In genomic region chr14:20798932-20799331, GRCh38 we compare ENCODE assay signal across 21 cellular contexts. TPM values are rescaled to one million over a fixed set of nuclear protein-coding genes. Genes with fewer than 3 reads are reported as not detected.
DNase-seq lines count a peak whose midpoint lies in the region; ATAC-seq, FAIRE-seq and TF ChIP-seq lines count a peak whose summit lies in the region.
"Had no signal": no experiment of that assay in that cellular context is flagged by ENCODE, and none has a peak within 500 bp of the region (broad histone marks: within the 10 kb centered on the region; RNA-seq: fewer than 3 reads in every experiment).

No MANE protein-coding gene starts in this region.

- no peak overlapping the region for H3K9ac ChIP-seq in trophoblast cell (ENCODE audit: low read length)

- peak overlapping the region; percentile 73 for H4K8ac ChIP-seq in trophoblast cell (ENCODE audit: low read depth, low read length)

- peaks cover 4% of the 10 kb centered on the region for H3K4me1 Mint-ChIP-seq in activated T-helper 2 cell treated with anti-CD3 and anti-CD28 coated beads, Interferon-gamma antibody, Interleukin-2, Interleukin-4, amounts not matched to agents 10 μg/mL and 5 μg/mL and 100 μg/mL, durations not matched to agents 14 hours and 24 hours and 36 hours (ENCODE audit: low read depth)
- H3K4me1 Mint-ChIP-seq: activated naive CD8-positive, alpha-beta T cell treated with anti-CD3 and anti-CD28 coated beads, Interleukin-2, amount 10 ng/mL, durations not matched to agents 7 days and 5 days had no signal

- ATAC-seq in Right ventricle myocardium inferior, result no peak
- ATAC-seq in right cardiac atrium, result no peak
- ATAC-seq in upper lobe of right lung, result no peak
- ATAC-seq: foreskin keratinocyte had no signal

- H3K9me3 Mint-ChIP-seq in activated T-helper 2 cell treated with anti-CD3 and anti-CD28 coated beads, Interferon-gamma antibody, Interleukin-2, Interleukin-4, amounts not matched to agents 10 μg/mL and 5 μg/mL and 100 μg/mL, durations not matched to agents 14 hours and 24 hours and 36 hours, result no peaks in the 10 kb centered on the region
- H3K9me3 Mint-ChIP-seq: activated naive CD8-positive, alpha-beta T cell treated with anti-CD3 and anti-CD28 coated beads, Interleukin-2, amount 10 ng/mL, durations not matched to agents 7 days and 5 days; activated T-cell treated with anti-CD3 and anti-CD28 coated beads, Interleukin-2, amount 50 U/mL, for 24 hours; IgD-negative memory B cell had no signal

- H3K9me3 ChIP-seq in left ventricle myocardium inferior (replicated peaks) (no peaks in the 10 kb centered on the region), right cardiac atrium (ENCODE audit: control insufficient read depth, low read length) (no peaks in the 10 kb centered on the region), trophoblast cell (ENCODE audit: insufficient read depth, low read depth, low read length) (no peaks in the 10 kb centered on the region), upper lobe of right lung (no peaks in the 10 kb centered on the region)
- H3K9me3 ChIP-seq: Peyer's patch, vagina had no signal

- 76% methylated on average over 6 of the region's 6 CpGs for WGBS in right cardiac atrium
- WGBS in trophoblast cell (ENCODE audit: extremely low coverage, insufficient coverage, insufficient read length), result no CpG with 5 or more reads among the region's 6 CpGs

- H3K23ac ChIP-seq in trophoblast cell (ENCODE audit: low read length), result no peak overlapping the region

- no peaks in the 10 kb centered on the region for H3K36me3 Mint-ChIP-seq in activated T-helper 2 cell treated with anti-CD3 and anti-CD28 coated beads, Interferon-gamma antibody, Interleukin-2, Interleukin-4, amounts not matched to agents 10 μg/mL and 5 μg/mL and 100 μg/mL, durations not matched to agents 14 hours and 24 hours and 36 hours (ENCODE audit: low read depth)
- H3K36me3 Mint-ChIP-seq: activated naive CD8-positive, alpha-beta T cell treated with anti-CD3 and anti-CD28 coated beads, Interleukin-2, amount 10 ng/mL, durations not matched to agents 7 days and 5 days had no signal

- TF ChIP-seq CTCF in left ventricle myocardium inferior (IDR thresholded peaks at IDR 0.05; ENCODE audit: borderline replicate concordance) (no peak), upper lobe of right lung (IDR thresholded peaks at IDR 0.05) (no peak)

- no peak overlapping the region for H3K4ac ChIP-seq in trophoblast cell (ENCODE audit: low read depth, low read length)

- no peak overlapping the region for H3K4me2 ChIP-seq in trophoblast cell (ENCODE audit: low read length)

- intact Hi-C loops in left ventricle myocardium inferior (cut with micrococcal nuclease) (no loop called here), Right ventricle myocardium inferior (cut with DNase I) (no loop called here), right cardiac atrium (cut with DNase I) (no loop called here), upper lobe of right lung (cut with DNase I) (no loop called here)
- intact Hi-C loops in activated T-helper 2 cell treated with anti-CD3 and anti-CD28 coated beads, Interferon-gamma antibody, Interleukin-2, Interleukin-4, amounts not matched to agents 10 μg/mL and 5 μg/mL and 100 μg/mL, durations not matched to agents 14 hours and 24 hours and 36 hours (cut with micrococcal nuclease), result no loop called here

- H3K36me3 ChIP-seq in left ventricle myocardium inferior (no peaks in the 10 kb centered on the region), trophoblast cell (ENCODE audit: control insufficient read depth in 1 of 2, insufficient read depth in 2 of 2, low read length in 2 of 2) (no peaks in the 10 kb centered on the region), upper lobe of right lung (no peaks in the 10 kb centered on the region)
- H3K36me3 ChIP-seq: Peyer's patch, vagina had no signal

- H3K27ac Mint-ChIP-seq in activated T-helper 2 cell treated with anti-CD3 and anti-CD28 coated beads, Interferon-gamma antibody, Interleukin-2, Interleukin-4, amounts not matched to agents 10 μg/mL and 5 μg/mL and 100 μg/mL, durations not matched to agents 14 hours and 24 hours and 36 hours, result no peak overlapping the region
- H3K27ac Mint-ChIP-seq: activated naive CD8-positive, alpha-beta T cell treated with anti-CD3 and anti-CD28 coated beads, Interleukin-2, amount 10 ng/mL, durations not matched to agents 7 days and 5 days; activated T-cell treated with anti-CD3 and anti-CD28 coated beads, Interleukin-2, amount 50 U/mL, for 24 hours had no signal

- DNase-seq in left ventricle myocardium inferior (no peak), Right ventricle myocardium inferior (ENCODE audit: missing footprints) (no peak), right cardiac atrium (no peak), trophoblast cell (no peak), upper lobe of right lung (no peak), HK-2 (ENCODE audit: unreplicated experiment) (no peak), HTR-8/SVneo (ENCODE audit: insufficient read length, low spot score) (no peak)
- no peak for DNase-seq in activated T-helper 2 cell treated with anti-CD3 and anti-CD28 coated beads, Interferon-gamma antibody, Interleukin-2, Interleukin-4, amounts not matched to agents 10 μg/mL and 5 μg/mL and 100 μg/mL, durations not matched to agents 14 hours and 24 hours and 36 hours (ENCODE audit: low spot score)
- DNase-seq: activated CD4-positive, alpha-beta T cell treated with anti-CD3 and anti-CD28 coated beads, Interleukin-2, amount 50 U/mL, for 4 hours; activated naive CD8-positive, alpha-beta T cell treated with anti-CD3 and anti-CD28 coated beads, Interleukin-2, amount 10 ng/mL, durations not matched to agents 7 days and 5 days; activated T-cell treated with anti-CD3 and anti-CD28 coated beads, Interleukin-2, amount 50 U/mL, for 24 hours; foreskin keratinocyte; NCI-H2107; NCI-H774; stimulated activated CD4-positive, alpha-beta T cell treated with anti-CD3 and anti-CD28 coated beads, Interleukin-4, amount 100 ng/mL, for 1 hour had no signal

- H2BK120ac ChIP-seq in trophoblast cell (ENCODE audit: insufficient read depth, low read length, poor library complexity), result peak overlapping the region; percentile 92

- peaks cover 19% of the 10 kb centered on the region for H3K27me3 Mint-ChIP-seq in activated T-helper 2 cell treated with anti-CD3 and anti-CD28 coated beads, Interferon-gamma antibody, Interleukin-2, Interleukin-4, amounts not matched to agents 10 μg/mL and 5 μg/mL and 100 μg/mL, durations not matched to agents 14 hours and 24 hours and 36 hours (ENCODE audit: low read depth)
- H3K27me3 Mint-ChIP-seq: activated T-cell treated with anti-CD3 and anti-CD28 coated beads, Interleukin-2, amount 50 U/mL, for 24 hours; IgD-negative memory B cell had no signal

- H2BK12ac ChIP-seq in trophoblast cell (ENCODE audit: low read length), result peak overlapping the region; percentile 97

- FAIRE-seq in HTR-8/SVneo (lab: Jason Lieb, UNC), result no peak
- FAIRE-seq: endometrium had no signal

- H3K4me1 ChIP-seq in left ventricle myocardium inferior (peaks cover 60% of the 10 kb centered on the region), right cardiac atrium (ENCODE audit: control insufficient read depth, insufficient read depth, low read length) (peaks cover 2% of the 10 kb centered on the region), trophoblast cell (ENCODE audit: control insufficient read depth in 1 of 2, insufficient read depth in 2 of 2, low read length in 2 of 2) (peaks cover 14 to 21% of the 10 kb centered on the region in 2 experiments), upper lobe of right lung (peaks cover 32% of the 10 kb centered on the region)
- H3K4me1 ChIP-seq: foreskin keratinocyte, vagina had no signal

- no peak overlapping the region for H2AFZ ChIP-seq in trophoblast cell (ENCODE audit: insufficient read depth, low read length, poor library complexity)

- peak overlapping the region; percentile 59 for H4K12ac ChIP-seq in trophoblast cell (ENCODE audit: low read depth, low read length)

- H3K27ac ChIP-seq in left ventricle myocardium inferior (replicated peaks), result peak overlapping the region; percentile 79
- peak overlapping the region; percentile 42 for H3K27ac ChIP-seq in right cardiac atrium (ENCODE audit: low read length)
- peak overlapping the region; percentile 62 for H3K27ac ChIP-seq in trophoblast cell (ENCODE audit: low read depth, low read length)
- H3K27ac ChIP-seq in upper lobe of right lung, result peak overlapping the region; percentile 83
- H3K27ac ChIP-seq: foreskin keratinocyte, vagina had no signal

- H3K27me3 ChIP-seq in left ventricle myocardium inferior (ENCODE audit: low read depth) (no peaks in the 10 kb centered on the region), right cardiac atrium (ENCODE audit: control insufficient read depth, insufficient read depth) (no peaks in the 10 kb centered on the region), trophoblast cell (ENCODE audit: insufficient read depth, low read length) (no peaks in the 10 kb centered on the region), upper lobe of right lung (no peaks in the 10 kb centered on the region)
- H3K27me3 ChIP-seq: foreskin keratinocyte, Peyer's patch, vagina had no signal

- H3K79me2 ChIP-seq in trophoblast cell (ENCODE audit: control insufficient read depth, insufficient read depth, low read length, poor library complexity), result peaks cover 2% of the 10 kb centered on the region

- H3K18ac ChIP-seq in trophoblast cell (ENCODE audit: low read length), result peak overlapping the region; percentile 85

- no peak overlapping the region for H3K4me3 Mint-ChIP-seq in activated T-helper 2 cell treated with anti-CD3 and anti-CD28 coated beads, Interferon-gamma antibody, Interleukin-2, Interleukin-4, amounts not matched to agents 10 μg/mL and 5 μg/mL and 100 μg/mL, durations not matched to agents 14 hours and 24 hours and 36 hours (ENCODE audit: low read depth)
- H3K4me3 Mint-ChIP-seq: activated naive CD8-positive, alpha-beta T cell treated with anti-CD3 and anti-CD28 coated beads, Interleukin-2, amount 10 ng/mL, durations not matched to agents 7 days and 5 days; activated T-cell treated with anti-CD3 and anti-CD28 coated beads, Interleukin-2, amount 50 U/mL, for 24 hours had no signal

- peak overlapping the region; percentile 66 for H3K4me3 ChIP-seq in left ventricle myocardium inferior
- no peak overlapping the region for H3K4me3 ChIP-seq in right cardiac atrium (ENCODE audit: low read length)
- no peak overlapping the region for H3K4me3 ChIP-seq in trophoblast cell (ENCODE audit: low read depth, low read length)
- H3K4me3 ChIP-seq in upper lobe of right lung, result peak overlapping the region; percentile 60
- H3K4me3 ChIP-seq: Peyer's patch, vagina had no signal

- peaks cover 21% of the 10 kb centered on the region for H3K79me1 ChIP-seq in trophoblast cell (ENCODE audit: low read length)

- H2BK5ac ChIP-seq in trophoblast cell (ENCODE audit: low read depth, low read length, poor library complexity), result peak overlapping the region; percentile 81

- peak overlapping the region; percentile 97 for H2AK5ac ChIP-seq in trophoblast cell (ENCODE audit: low read length)

- peak overlapping the region; percentile 91 for H4K91ac ChIP-seq in trophoblast cell (ENCODE audit: low read depth, low read length)

- H3K14ac ChIP-seq in trophoblast cell (ENCODE audit: low read length), result peak overlapping the region; percentile 89

RNA-seq across cellular contexts. Expression of gene RNASE1, which starts 3.7 kb away (rescaled TPM):
- total RNA-seq in left ventricle myocardium inferior (294 TPM), Right ventricle myocardium inferior (373 TPM), right cardiac atrium (100 to 1,000 TPM; 256 to 394 (median 314) TPM), upper lobe of right lung (888 TPM)
- polyA plus RNA-seq in right cardiac atrium, result 290 TPM
- 0.81 and 1.2 TPM in 2 replicates for polyA plus RNA-seq in trophoblast cell (2013)
- not detected in 2 replicates for total RNA-seq in activated T-helper 2 cell treated with anti-CD3 and anti-CD28 coated beads, Interferon-gamma antibody, Interleukin-2, Interleukin-4, amounts not matched to agents 10 μg/mL and 5 μg/mL and 100 μg/mL, durations not matched to agents 14 hours and 24 hours and 36 hours
- total RNA-seq: foreskin keratinocyte had no signal
- polyA plus RNA-seq: foreskin keratinocyte, IgD-negative memory B cell had no signal

RNA-seq across cellular contexts. Expression of gene RNASE6, which starts 17.9 kb away (rescaled TPM):
- total RNA-seq in left ventricle myocardium inferior, result 5.7 TPM
- 8.3 TPM for total RNA-seq in Right ventricle myocardium inferior
- 10 to 100 TPM in 2 of 4 donors, 1 to 10 TPM in 2; 5.2 to 13.9 (median 8.6) TPM for total RNA-seq in right cardiac atrium
- 2.4 TPM for polyA plus RNA-seq in right cardiac atrium
- 1.1 TPM in 2 replicates for polyA plus RNA-seq in trophoblast cell (2013)
- 20.3 TPM for total RNA-seq in upper lobe of right lung
- total RNA-seq in activated T-helper 2 cell treated with anti-CD3 and anti-CD28 coated beads, Interferon-gamma antibody, Interleukin-2, Interleukin-4, amounts not matched to agents 10 μg/mL and 5 μg/mL and 100 μg/mL, durations not matched to agents 14 hours and 24 hours and 36 hours, result 0.91 and 0.94 TPM in 2 replicates
- total RNA-seq: foreskin keratinocyte, lung microvascular endothelial cell had no signal
- polyA plus RNA-seq: foreskin keratinocyte had no signal

RNA-seq across cellular contexts. Expression of gene EDDM3B, which starts 30.7 kb away (rescaled TPM):
- total RNA-seq in left ventricle myocardium inferior (not detected), Right ventricle myocardium inferior (not detected), right cardiac atrium (not detected), upper lobe of right lung (not detected)
- polyA plus RNA-seq in right cardiac atrium, result not detected
- 0.46 and 0.48 TPM in 2 replicates for polyA plus RNA-seq in trophoblast cell (2013)
- total RNA-seq in activated T-helper 2 cell treated with anti-CD3 and anti-CD28 coated beads, Interferon-gamma antibody, Interleukin-2, Interleukin-4, amounts not matched to agents 10 μg/mL and 5 μg/mL and 100 μg/mL, durations not matched to agents 14 hours and 24 hours and 36 hours, result not detected in 2 replicates
- total RNA-seq: activated naive CD8-positive, alpha-beta T cell treated with anti-CD3 and anti-CD28 coated beads, Interleukin-2, amount 10 ng/mL, durations not matched to agents 7 days and 5 days; Daoy; foreskin keratinocyte; lung microvascular endothelial cell; Peyer's patch; vagina had no signal
- polyA plus RNA-seq: foreskin keratinocyte, IgD-negative memory B cell had no signal

RNA-seq across cellular contexts. Expression of gene EDDM3A, which starts 53.2 kb away (rescaled TPM):
- total RNA-seq in left ventricle myocardium inferior (not detected), Right ventricle myocardium inferior (not detected), right cardiac atrium (not detected), upper lobe of right lung (not detected)
- polyA plus RNA-seq in right cardiac atrium, result not detected
- 0.11 TPM in 2 replicates for polyA plus RNA-seq in trophoblast cell (2013)
- not detected in 2 replicates for total RNA-seq in activated T-helper 2 cell treated with anti-CD3 and anti-CD28 coated beads, Interferon-gamma antibody, Interleukin-2, Interleukin-4, amounts not matched to agents 10 μg/mL and 5 μg/mL and 100 μg/mL, durations not matched to agents 14 hours and 24 hours and 36 hours
- total RNA-seq: activated naive CD8-positive, alpha-beta T cell treated with anti-CD3 and anti-CD28 coated beads, Interleukin-2, amount 10 ng/mL, durations not matched to agents 7 days and 5 days; Daoy; foreskin keratinocyte; lung microvascular endothelial cell; Peyer's patch; vagina had no signal
- polyA plus RNA-seq: foreskin keratinocyte, IgD-negative memory B cell had no signal

Comparison
In these comparisons a context has a peak if more than half of its experiments do, and no peak if none do; other contexts are left out.
1. H3K4me3 ChIP-seq: peak in left ventricle myocardium inferior (single experiment) and upper lobe of right lung (single experiment); none in right cardiac atrium (single experiment) and trophoblast cell (single experiment).
2. RNA of gene RNASE1, which starts 3.7 kb away (total RNA-seq): 888 TPM in upper lobe of right lung (single experiment), 373 TPM in Right ventricle myocardium inferior (single experiment), 256 to 394 TPM in right cardiac atrium and 294 TPM in left ventricle myocardium inferior (single experiment); not detected in activated T-helper 2 cell treated with anti-CD3 and anti-CD28 coated beads, Interferon-gamma antibody, Interleukin-2, Interleukin-4, amounts not matched to agents 10 μg/mL and 5 μg/mL and 100 μg/mL, durations not matched to agents 14 hours and 24 hours and 36 hours; every median in the first group is over 100 times any median in the second.
3. Peak in every context shown above with its lines, with median percentiles within 50 percentile points of each other: H3K27ac ChIP-seq.